In genomic region chr11:95338430-95338991, GRCh38 we compare ENCODE assay signal across 10 cellular contexts.
A peak's percentile ranks its signal among the peaks of the same experiment; 100 is the strongest.
DNase-seq lines count a peak whose midpoint lies in the region; ATAC-seq and TF ChIP-seq lines count a peak whose summit lies in the region.
"Had no signal": no experiment of that assay in that cellular context is flagged by ENCODE, and none has a peak within 500 bp of the region (broad histone marks: within the 10 kb centered on the region; RNA-seq: fewer than 3 reads in every experiment).

No MANE protein-coding gene starts in this region.

- H3K4me3 ChIP-seq in breast epithelium, result no peak overlapping the region
- no peak overlapping the region for H3K4me3 ChIP-seq in right lobe of liver
- H3K4me3 ChIP-seq in upper lobe of left lung, result no peak overlapping the region

- no peaks in the 10 kb centered on the region for H3K9me3 Mint-ChIP-seq in MCF 10A (ENCODE audit: unreplicated experiment)
- H3K9me3 Mint-ChIP-seq in activated CD4-positive, alpha-beta T cell treated with anti-CD3 and anti-CD28 coated beads, Interleukin-2, amount 10 ng/mL, durations not matched to agents 24 days and 14 days, result no peaks in the 10 kb centered on the region

- no peaks in the 10 kb centered on the region for H3K27me3 ChIP-seq in breast epithelium
- H3K27me3 ChIP-seq in right lobe of liver, result no peaks in the 10 kb centered on the region
- no peaks in the 10 kb centered on the region for H3K27me3 ChIP-seq in upper lobe of left lung

- TF ChIP-seq EP300 in upper lobe of left lung (IDR thresholded peaks at IDR 0.05), result no peak

- H3K27me3 Mint-ChIP-seq in MCF 10A (ENCODE audit: insufficient read depth, unreplicated experiment), result no peaks in the 10 kb centered on the region
- H3K27me3 Mint-ChIP-seq in activated CD4-positive, alpha-beta T cell treated with anti-CD3 and anti-CD28 coated beads, Interleukin-2, amount 10 ng/mL, durations not matched to agents 24 days and 14 days, result peaks cover 2% of the 10 kb centered on the region

- peak in 1 of 2 donors; percentile 45 for DNase-seq in breast epithelium (ENCODE audit: low spot score in 2 of 2)
- no peak for DNase-seq in MCF 10A (ENCODE audit: unreplicated experiment)
- peak in 22 of 61 donors; percentile 8 to 67 (median 25) for DNase-seq in caudate nucleus (lab: John Stamatoyannopoulos, UW)
- DNase-seq in right lobe of liver, result peak; percentile 51 to 89 (median 71)
- peak in 1 of 2 donors; percentile 53 for DNase-seq in upper lobe of left lung
- no peak for DNase-seq in GM10248 (ENCODE audit: extremely low spot score)
- DNase-seq in DMS114 treated with DMSO at 0.1 percent for 48 hours (lab: John Stamatoyannopoulos, UW; ENCODE audit: unreplicated experiment), result no peak
- no peak for DNase-seq in activated CD4-positive, alpha-beta T cell treated with anti-CD3 and anti-CD28 coated beads, Interleukin-2, amount 10 ng/mL, durations not matched to agents 24 days and 14 days

- peaks cover 0 to 23% of the 10 kb centered on the region in 2 donors for H3K4me1 ChIP-seq in breast epithelium
- peaks cover 0 to 26% (median 12%) of the 10 kb centered on the region in 4 donors for H3K4me1 ChIP-seq in right lobe of liver
- H3K4me1 ChIP-seq in upper lobe of left lung, result peaks cover 28 to 38% (median 33%) of the 10 kb centered on the region in 4 donors

- no peaks in the 10 kb centered on the region for H3K36me3 Mint-ChIP-seq in MCF 10A (ENCODE audit: insufficient read depth, unreplicated experiment)
- H3K36me3 Mint-ChIP-seq in activated CD4-positive, alpha-beta T cell treated with anti-CD3 and anti-CD28 coated beads, Interleukin-2, amount 10 ng/mL, durations not matched to agents 24 days and 14 days (ENCODE audit: low read depth), result no peaks in the 10 kb centered on the region

- H3K4me3 Mint-ChIP-seq in MCF 10A (ENCODE audit: unreplicated experiment), result no peak overlapping the region
- H3K4me3 Mint-ChIP-seq in activated CD4-positive, alpha-beta T cell treated with anti-CD3 and anti-CD28 coated beads, Interleukin-2, amount 10 ng/mL, durations not matched to agents 24 days and 14 days, result no peak overlapping the region
- H3K4me3 Mint-ChIP-seq: neural crest cell had no signal

- no peak for TF ChIP-seq POLR2A in breast epithelium (IDR thresholded peaks at IDR 0.05)
- TF ChIP-seq POLR2A in right lobe of liver (IDR thresholded peaks at IDR 0.05), result no peak
- TF ChIP-seq POLR2A in upper lobe of left lung (IDR thresholded peaks at IDR 0.05), result no peak

- H3K27ac Mint-ChIP-seq in MCF 10A (ENCODE audit: low read depth, unreplicated experiment), result no peak overlapping the region
- H3K27ac Mint-ChIP-seq in activated CD4-positive, alpha-beta T cell treated with anti-CD3 and anti-CD28 coated beads, Interleukin-2, amount 10 ng/mL, durations not matched to agents 24 days and 14 days, result no peak overlapping the region

- no peaks in the 10 kb centered on the region for H3K9me3 ChIP-seq in breast epithelium
- no peaks in the 10 kb centered on the region for H3K9me3 ChIP-seq in right lobe of liver
- no peaks in the 10 kb centered on the region for H3K9me3 ChIP-seq in upper lobe of left lung

- POLR2A ChIA-PET in MCF 10A (lab: Yijun Ruan, JAX) (interaction anchor here (0.7 to 1.6 kb wide), 4 partner anchors 14 to 1436 kb away, joined by 3 to 6 read pairs (median 4); partner anchors contain the start of gene SESN3), GM10248 (lab: Yijun Ruan, JAX) (interaction anchor here (0.6 kb wide), 1 partner anchor 109 kb away, joined by 5 read pairs; no protein-coding TSS in a partner anchor)

- no TSS peak for BruUV-seq in MCF 10A (replicated peaks; lab: Mats Ljungman, UMichigan)

- H3K27ac ChIP-seq in breast epithelium (peak overlapping the region; percentile 88 to 93), caudate nucleus (ENCODE audit: low read depth, low read length) (peak overlapping the region; percentile 66), right lobe of liver (peak overlapping the region; percentile 61 to 83 (median 67)), upper lobe of left lung (peak overlapping the region; percentile 70 to 87 (median 78))

- no peaks in the 10 kb centered on the region for H3K4me1 Mint-ChIP-seq in MCF 10A (ENCODE audit: insufficient read depth, unreplicated experiment)
- peaks cover 21% of the 10 kb centered on the region for H3K4me1 Mint-ChIP-seq in activated CD4-positive, alpha-beta T cell treated with anti-CD3 and anti-CD28 coated beads, Interleukin-2, amount 10 ng/mL, durations not matched to agents 24 days and 14 days

- WGBS in right lobe of liver (ENCODE audit: insufficient coverage, low coverage, low lambda C conversion rate, missing lambda C conversion rate), result 23% methylated on average over 4 of the region's 4 CpGs
- 30 to 39% methylated on average over 4 of the region's 4 CpGs for WGBS in upper lobe of left lung, 2 donors

- ATAC-seq in right lobe of liver (peak; percentile 87 to 95 (median 91)), upper lobe of left lung (ENCODE audit: low FRiP score in 2 of 2) (peak; percentile 68 to 76)
- ATAC-seq: Panc1 had no signal

- CTCF ChIA-PET in MCF 10A (lab: Yijun Ruan, JAX), result interaction anchor here (0.7 kb wide), 1 partner anchor 330 kb away, joined by 3 read pairs; no protein-coding TSS in a partner anchor
- CTCF ChIA-PET in GM10248 (lab: Yijun Ruan, JAX), result interaction anchor here (1.3 to 1.6 kb wide), 2 partner anchors 18 to 86 kb away, joined by 3 to 4 read pairs; no protein-coding TSS in a partner anchor

- intact Hi-C loops in breast epithelium (cut with DNase I; ENCODE audit: low total_unique reads) (no loop called here), MCF 10A (cut with micrococcal nuclease) (no loop called here), right lobe of liver (cut with DNase I) (no loop called here)
- intact Hi-C loops in activated CD4-positive, alpha-beta T cell treated with anti-CD3 and anti-CD28 coated beads, Interleukin-2, amount 10 ng/mL, durations not matched to agents 24 days and 14 days (cut with micrococcal nuclease), result loop anchor here (2.0 to 5.0 kb wide), 4 partner anchors 16 to 344 kb away; partner anchors contain the start of gene SESN3

- H3K36me3 ChIP-seq in breast epithelium, result no peaks in the 10 kb centered on the region
- H3K36me3 ChIP-seq in right lobe of liver, result no peaks in the 10 kb centered on the region
- H3K36me3 ChIP-seq in upper lobe of left lung, result no peaks in the 10 kb centered on the region

- TF ChIP-seq CTCF in breast epithelium (IDR thresholded peaks at IDR 0.05) (no peak), MCF 10A (IDR thresholded peaks at IDR 0.05; ENCODE audit: unreplicated experiment) (no peak), right lobe of liver (IDR thresholded peaks at IDR 0.05) (no peak), upper lobe of left lung (IDR thresholded peaks at IDR 0.05) (no peak), GM10248 (IDR thresholded peaks at IDR 0.05; ENCODE audit: control extremely low read depth, extremely low read depth, low read depth, missing control alignments) (no peak)

Comparison
In these comparisons a context has a peak if more than half of its experiments do, and no peak if none do; other contexts are left out.
1. DNase-seq: peak in right lobe of liver (3 of 3); none in MCF 10A (single experiment), GM10248 (single experiment), DMS114 treated with DMSO at 0.1 percent for 48 hours (single experiment) and activated CD4-positive, alpha-beta T cell treated with anti-CD3 and anti-CD28 coated beads, Interleukin-2, amount 10 ng/mL, durations not matched to agents 24 days and 14 days (single experiment).
2. Peak in every context shown above with its lines, with median percentiles within 50 percentile points of each other: H3K27ac ChIP-seq.